ENCODE assay signal across 2 cellular contexts in the genomic region with DNA sequence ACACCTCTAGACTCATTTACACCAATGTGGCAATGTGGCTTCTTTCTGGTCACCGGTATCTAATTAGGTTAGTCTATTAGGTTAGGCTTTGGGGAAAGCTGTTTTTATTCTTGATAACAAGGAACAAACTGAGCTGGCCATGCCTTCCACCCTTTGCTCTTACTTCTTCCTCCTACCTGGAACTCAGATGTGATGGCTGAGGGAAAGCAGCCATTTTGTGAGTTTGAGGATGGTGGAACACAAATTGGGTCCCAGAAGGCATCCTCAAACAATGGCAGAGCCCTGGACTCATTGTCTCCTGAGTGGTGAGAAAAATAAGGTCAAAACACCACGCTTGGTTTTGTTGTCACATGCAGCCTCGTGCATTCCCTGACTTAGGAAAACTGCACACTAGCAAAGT.
A peak's percentile ranks its signal among the peaks of the same experiment; 100 is the strongest.
TF ChIP-seq lines count a peak whose summit lies in the region.

No MANE protein-coding gene starts in this region.

TF ChIP-seq in HEK293, 187 proteins besides CTCF, POLR2A, EP300 and RAD21:
- TF ChIP-seq ZNF280D (tag by site-specific recombination; IDR thresholded peaks at IDR 0.05) = 0 out of 2 replicates have a peak, but pooled peaks have one; percentile 28
- no peak for TF ChIP-seq ZNF23 (tag by site-specific recombination; IDR thresholded peaks at IDR 0.05; ENCODE audit: borderline replicate concordance)
- no peak for TF ChIP-seq HOXC10 (CRISPR knock-in tag; IDR thresholded peaks at IDR 0.05)
- TF ChIP-seq ZNF133 (tag by site-specific recombination; IDR thresholded peaks at IDR 0.05) = no peak
- no peak for TF ChIP-seq ZNF335 (tag by site-specific recombination; conservative IDR thresholded peaks at IDR 0.05)
TF ChIP-seq in HEK293: peak in this region for 1.

TF ChIP-seq in WTC11, 78 proteins besides CTCF, POLR2A, EP300 and RAD21 (continued from another document):
- TF ChIP-seq, protein P1, sequence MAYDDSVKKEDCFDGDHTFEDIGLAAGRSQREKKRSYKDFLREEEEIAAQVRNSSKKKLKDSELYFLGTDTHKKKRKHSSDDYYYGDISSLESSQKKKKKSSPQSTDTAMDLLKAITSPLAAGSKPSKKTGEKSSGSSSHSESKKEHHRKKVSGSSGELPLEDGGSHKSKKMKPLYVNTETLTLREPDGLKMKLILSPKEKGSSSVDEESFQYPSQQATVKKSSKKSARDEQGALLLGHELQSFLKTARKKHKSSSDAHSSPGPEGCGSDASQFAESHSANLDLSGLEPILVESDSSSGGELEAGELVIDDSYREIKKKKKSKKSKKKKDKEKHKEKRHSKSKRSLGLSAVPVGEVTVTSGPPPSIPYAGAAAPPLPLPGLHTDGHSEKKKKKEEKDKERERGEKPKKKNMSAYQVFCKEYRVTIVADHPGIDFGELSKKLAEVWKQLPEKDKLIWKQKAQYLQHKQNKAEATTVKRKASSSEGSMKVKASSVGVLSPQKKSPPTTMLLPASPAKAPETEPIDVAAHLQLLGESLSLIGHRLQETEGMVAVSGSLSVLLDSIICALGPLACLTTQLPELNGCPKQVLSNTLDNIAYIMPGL (CRISPR knock-in tag; IDR thresholded peaks at IDR 0.05) = no peak
- TF ChIP-seq JUN (CRISPR knock-in tag; IDR thresholded peaks at IDR 0.05) (no peak), E2F5 (CRISPR knock-in tag; IDR thresholded peaks at IDR 0.05) (no peak), TEAD1 (CRISPR knock-in tag; IDR thresholded peaks at IDR 0.05) (no peak), ATF6 (CRISPR knock-in tag; IDR thresholded peaks at IDR 0.05) (no peak)
- TF ChIP-seq, protein P2, sequence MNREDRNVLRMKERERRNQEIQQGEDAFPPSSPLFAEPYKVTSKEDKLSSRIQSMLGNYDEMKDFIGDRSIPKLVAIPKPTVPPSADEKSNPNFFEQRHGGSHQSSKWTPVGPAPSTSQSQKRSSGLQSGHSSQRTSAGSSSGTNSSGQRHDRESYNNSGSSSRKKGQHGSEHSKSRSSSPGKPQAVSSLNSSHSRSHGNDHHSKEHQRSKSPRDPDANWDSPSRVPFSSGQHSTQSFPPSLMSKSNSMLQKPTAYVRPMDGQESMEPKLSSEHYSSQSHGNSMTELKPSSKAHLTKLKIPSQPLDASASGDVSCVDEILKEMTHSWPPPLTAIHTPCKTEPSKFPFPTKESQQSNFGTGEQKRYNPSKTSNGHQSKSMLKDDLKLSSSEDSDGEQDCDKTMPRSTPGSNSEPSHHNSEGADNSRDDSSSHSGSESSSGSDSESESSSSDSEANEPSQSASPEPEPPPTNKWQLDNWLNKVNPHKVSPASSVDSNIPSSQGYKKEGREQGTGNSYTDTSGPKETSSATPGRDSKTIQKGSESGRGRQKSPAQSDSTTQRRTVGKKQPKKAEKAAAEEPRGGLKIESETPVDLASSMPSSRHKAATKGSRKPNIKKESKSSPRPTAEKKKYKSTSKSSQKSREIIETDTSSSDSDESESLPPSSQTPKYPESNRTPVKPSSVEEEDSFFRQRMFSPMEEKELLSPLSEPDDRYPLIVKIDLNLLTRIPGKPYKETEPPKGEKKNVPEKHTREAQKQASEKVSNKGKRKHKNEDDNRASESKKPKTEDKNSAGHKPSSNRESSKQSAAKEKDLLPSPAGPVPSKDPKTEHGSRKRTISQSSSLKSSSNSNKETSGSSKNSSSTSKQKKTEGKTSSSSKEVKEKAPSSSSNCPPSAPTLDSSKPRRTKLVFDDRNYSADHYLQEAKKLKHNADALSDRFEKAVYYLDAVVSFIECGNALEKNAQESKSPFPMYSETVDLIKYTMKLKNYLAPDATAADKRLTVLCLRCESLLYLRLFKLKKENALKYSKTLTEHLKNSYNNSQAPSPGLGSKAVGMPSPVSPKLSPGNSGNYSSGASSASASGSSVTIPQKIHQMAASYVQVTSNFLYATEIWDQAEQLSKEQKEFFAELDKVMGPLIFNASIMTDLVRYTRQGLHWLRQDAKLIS (CRISPR knock-in tag; IDR thresholded peaks at IDR 0.05; ENCODE audit: borderline replicate concordance) = no peak
